ENCODE assay signal across 8 cellular contexts in genomic region chr17:68020451-68020779, GRCh38. TPM values are rescaled to one million over a fixed set of nuclear protein-coding genes. Genes with fewer than 3 reads are reported as not detected.
DNase-seq lines count a peak whose midpoint lies in the region; ATAC-seq, FAIRE-seq and TF ChIP-seq lines count a peak whose summit lies in the region.

No MANE protein-coding gene starts in this region.

- H3K9ac ChIP-seq in ES-I3 (ENCODE audit: low read depth, low read length) (peak overlapping the region; percentile 80), keratinocyte (ENCODE audit: control insufficient read depth, extremely low read depth, insufficient read depth, low read length) (peak overlapping the region; percentile 80), subcutaneous abdominal adipose tissue (ENCODE audit: low read length in 5 of 5) (peak overlapping the region; percentile 73 to 92 (median 81))

- H3K4me3 ChIP-seq in adrenal gland: peak overlapping the region in 2 of 4 donors; percentile 60 to 64
- peak overlapping the region; percentile 45 to 84 (median 64) for H3K4me3 ChIP-seq in keratinocyte (ENCODE audit: control insufficient read depth in 2 of 3, extremely low read depth in 1 of 3, insufficient read depth in 2 of 3, low read depth in 1 of 3, low read length in 3 of 3)
- H3K4me3 ChIP-seq in subcutaneous abdominal adipose tissue (ENCODE audit: low read depth in 1 of 5, low read length in 5 of 5): peak overlapping the region; percentile 63 to 85 (median 78)

- H3K9me1 ChIP-seq in keratinocyte (ENCODE audit: control insufficient read depth, extremely low read depth, insufficient read depth, low read length): no peaks in the 10 kb centered on the region

- H3K27me3 ChIP-seq in adrenal gland: no peaks in the 10 kb centered on the region
- no peaks in the 10 kb centered on the region for H3K27me3 ChIP-seq in keratinocyte (ENCODE audit: control insufficient read depth, extremely low read depth, insufficient read depth, low read length)
- H3K27me3 ChIP-seq in subcutaneous abdominal adipose tissue (ENCODE audit: control insufficient read depth in 5 of 5, insufficient read depth in 4 of 5, low read length in 5 of 5): no peaks in the 10 kb centered on the region

- DNase-seq in adrenal gland (peak in 1 of 7 donors; percentile 13), keratinocyte (ENCODE audit: low read depth, low spot score) (no peak), NCI-H187 (lab: John Stamatoyannopoulos, UW) (no peak)
- no peak for DNase-seq in NK-92 treated with Interleukin-12 subunit alpha and Interleukin-12 subunit beta, amount 100 ng/mL, for 24 hours (lab: John Stamatoyannopoulos, UW)

- ATAC-seq in HG03432 (IDR thresholded peaks at IDR 0.05; ENCODE audit: unreplicated experiment) (peak; percentile 8), HG03378 (IDR thresholded peaks at IDR 0.05; ENCODE audit: unreplicated experiment) (no peak)

- H3K4me2 ChIP-seq in keratinocyte (ENCODE audit: control insufficient read depth, extremely low read depth, insufficient read depth, low read depth, low read length): peak overlapping the region; percentile 96

- 2 to 4% (median 2%) methylated on average over 10 of the region's 10 CpGs for WGBS in adrenal gland, 4 donors

- dilution Hi-C loops in keratinocyte (cut with MboI; ENCODE audit: extremely low pct_ligation_motif_present, low sequenced_read_pairs): no loop called here

- intact Hi-C loops in adrenal gland (cut with DNase I): no loop called here

- no peak for TF ChIP-seq POLR2A in adrenal gland (IDR thresholded peaks at IDR 0.05)

- H3K9me3 ChIP-seq in ES-I3 (ENCODE audit: control insufficient read depth, insufficient read depth, low read length) (no peaks in the 10 kb centered on the region), adrenal gland (replicated peaks in 1 of 3) (no peaks in the 10 kb centered on the region), keratinocyte (ENCODE audit: control insufficient read depth, low read depth, low read length) (no peaks in the 10 kb centered on the region), subcutaneous abdominal adipose tissue (ENCODE audit: control insufficient read depth in 5 of 5, low read length in 5 of 5) (no peaks in the 10 kb centered on the region)

- H4K20me1 ChIP-seq in keratinocyte (ENCODE audit: control insufficient read depth, extremely low read depth, insufficient read depth, low read length): no peaks in the 10 kb centered on the region

- H3K36me3 ChIP-seq in ES-I3 (ENCODE audit: insufficient read depth, low read length) (no peaks in the 10 kb centered on the region), adrenal gland (replicated peaks in 1 of 2) (no peaks in the 10 kb centered on the region), keratinocyte (ENCODE audit: control insufficient read depth in 2 of 2, extremely low read depth in 1 of 2, insufficient read depth in 2 of 2, low read length in 2 of 2) (no peaks in the 10 kb centered on the region), subcutaneous abdominal adipose tissue (ENCODE audit: control insufficient read depth in 5 of 5, insufficient read depth in 5 of 5, low read length in 5 of 5) (no peaks in the 10 kb centered on the region)

- H2AFZ ChIP-seq in keratinocyte (ENCODE audit: control insufficient read depth, low read length): peak overlapping the region; percentile 96

- FAIRE-seq in keratinocyte (lab: Jason Lieb, UNC): no peak

- TF ChIP-seq CTCF in adrenal gland (IDR thresholded peaks at IDR 0.05): no peak
- no peak for TF ChIP-seq CTCF in keratinocyte (optimal IDR thresholded peaks at IDR 0.05 in 1 of 3, IDR thresholded peaks at IDR 0.05 in 1 of 3, conservative IDR thresholded peaks at IDR 0.05 in 1 of 3; ENCODE audit: extremely low read depth in 1 of 3, insufficient read depth in 2 of 3, low read length in 3 of 3)

- H3K4me1 ChIP-seq in ES-I3 (ENCODE audit: insufficient read depth, low read length): no peaks in the 10 kb centered on the region; the same call in 1 of the 2 replicates
- peaks cover 0 to 4% of the 10 kb centered on the region in 2 donors for H3K4me1 ChIP-seq in adrenal gland (replicated peaks in 1 of 2)
- H3K4me1 ChIP-seq in keratinocyte (ENCODE audit: control insufficient read depth, extremely low read depth, insufficient read depth, low read length): peaks cover 7% of the 10 kb centered on the region
- peaks cover 2 to 13% (median 7%) of the 10 kb centered on the region in 5 donors for H3K4me1 ChIP-seq in subcutaneous abdominal adipose tissue (ENCODE audit: control insufficient read depth in 5 of 5, insufficient read depth in 5 of 5, low read length in 5 of 5)

- H3K79me2 ChIP-seq in keratinocyte (ENCODE audit: control insufficient read depth, insufficient read depth, low read length): no peaks in the 10 kb centered on the region

- H3K27ac ChIP-seq in adrenal gland: peak overlapping the region in 4 of 5 donors; percentile 58 to 89 (median 78)
- peak overlapping the region; percentile 64 for H3K27ac ChIP-seq in keratinocyte (ENCODE audit: control insufficient read depth, insufficient read depth, low read length)
- peak overlapping the region; percentile 84 for H3K27ac ChIP-seq in subcutaneous abdominal adipose tissue (ENCODE audit: low read depth, low read length)

RNA-seq across cellular contexts. Expression of gene KPNA2, which starts 15.1 kb away (rescaled TPM):
- total RNA-seq in adrenal gland: 10 to 100 TPM; 12.2 to 31.7 (median 22.8) TPM
- polyA plus RNA-seq in adrenal gland (10 to 100 TPM in 1 of 3 donors, 1 to 10 TPM in 2; 5.1 to 38.7 (median 8.5) TPM), keratinocyte (96.2 to 233 TPM (median 186 TPM) in 3 replicates)
- 35.8 TPM for polyA plus RNA-seq in keratinocyte (2011; ENCODE audit: low read depth)
- polyA plus RNA-seq in keratinocyte (2011; cell fraction: cytosol; rRNA removed): 113 and 171 TPM in 2 replicates
- polyA plus RNA-seq in keratinocyte (2011; cell fraction: nucleus; rRNA removed): 136 and 140 TPM in 2 replicates
- 56.6 and 182 TPM in 2 replicates for polyA plus RNA-seq in keratinocyte (2012; ENCODE audit: low replicate concordance)
- polyA minus RNA-seq in keratinocyte: 188 to 319 TPM (median 205 TPM) in 3 replicates
- 149 TPM for polyA minus RNA-seq in keratinocyte (2011; cell fraction: cytosol; rRNA and poly(A)+ RNA removed)
- 71.4 and 123 TPM in 2 replicates for polyA minus RNA-seq in keratinocyte (2011; cell fraction: nucleus; rRNA and poly(A)+ RNA removed)

RNA-seq across cellular contexts. Expression of gene C17orf58, which starts 24.1 kb away (rescaled TPM):
- 10 to 100 TPM in 5 of 8 donors, 1 to 10 TPM in 3; 3.7 to 19.4 (median 11.0) TPM for total RNA-seq in adrenal gland
- polyA plus RNA-seq in adrenal gland (1 to 10 TPM; 6.2 to 9.7 (median 9.1) TPM), keratinocyte (4.3 to 6.4 TPM (median 6.1 TPM) in 3 replicates)
- 4.6 TPM for polyA plus RNA-seq in keratinocyte (2011; ENCODE audit: low read depth)
- polyA plus RNA-seq in keratinocyte (2011; cell fraction: cytosol; rRNA removed): 4.4 and 6.8 TPM in 2 replicates
- polyA plus RNA-seq in keratinocyte (2011; cell fraction: nucleus; rRNA removed): 2.2 and 2.7 TPM in 2 replicates
- 4.2 and 5.8 TPM in 2 replicates for polyA plus RNA-seq in keratinocyte (2012; ENCODE audit: low replicate concordance)
- polyA minus RNA-seq in keratinocyte: 2.8 to 5.4 TPM (median 3.2 TPM) in 3 replicates
- polyA minus RNA-seq in keratinocyte (2011; cell fraction: cytosol; rRNA and poly(A)+ RNA removed): 6.1 TPM
- 1.3 and 1.6 TPM in 2 replicates for polyA minus RNA-seq in keratinocyte (2011; cell fraction: nucleus; rRNA and poly(A)+ RNA removed)
